In genomic region chr11:3873712-3874349, GRCh38 we compare ENCODE assay signal across 1 cellular context.
TF ChIP-seq lines count a peak whose summit lies in the region.

No MANE protein-coding gene starts in this region.

TF ChIP-seq in HEK293, 187 proteins besides CTCF, POLR2A, EP300 and RAD21 (continued from another document):
- TF ChIP-seq ZBTB26 (tag by site-specific recombination; optimal IDR thresholded peaks at IDR 0.05): no peak
- TF ChIP-seq PRDM4 (tag by site-specific recombination; IDR thresholded peaks at IDR 0.05): peak; percentile 67
- TF ChIP-seq ZNF596 (tag by site-specific recombination; IDR thresholded peaks at IDR 0.05): no peak
- peak; percentile 57 for TF ChIP-seq ZNF629 (tag by site-specific recombination; IDR thresholded peaks at IDR 0.05)
- no peak for TF ChIP-seq ZBTB1 (tag by site-specific recombination; IDR thresholded peaks at IDR 0.05)
